2 cellular contexts compared by ENCODE assay signal in genomic region chr22:17348464-17349103, GRCh38.
TF ChIP-seq lines count a peak whose summit lies in the region.

No MANE protein-coding gene starts in this region.

TF ChIP-seq in A549, 52 proteins besides CTCF, POLR2A, EP300 and RAD21 (continued from another document):
- TF ChIP-seq BCL3 (IDR thresholded peaks at IDR 0.05) (no peak), MAX (IDR thresholded peaks at IDR 0.05) (no peak), MAZ (IDR thresholded peaks at IDR 0.05; ENCODE audit: borderline replicate concordance, low read depth, low read length) (no peak), HOXB13 (CRISPR knock-in tag; IDR thresholded peaks at IDR 0.05; ENCODE audit: low read depth) (no peak), KDM5A (IDR thresholded peaks at IDR 0.05) (no peak), JUNB (IDR thresholded peaks at IDR 0.05) (no peak), NPAS2 (CRISPR knock-in tag; IDR thresholded peaks at IDR 0.05; ENCODE audit: borderline replicate concordance) (no peak), HEYL (CRISPR knock-in tag; IDR thresholded peaks at IDR 0.05) (no peak), CBX8 (IDR thresholded peaks at IDR 0.05) (no peak), TFCP2L1 (CRISPR knock-in tag; IDR thresholded peaks at IDR 0.05) (no peak)

TF ChIP-seq in WTC11, 78 proteins besides CTCF, POLR2A, EP300 and RAD21 (continued from another document):
- no peak for TF ChIP-seq E2F5 (CRISPR knock-in tag; IDR thresholded peaks at IDR 0.05)
